ENCODE assay signal across 25 cellular contexts in genomic region chr4:152825336-152825735, GRCh38.
"Had no signal": no experiment of that assay in that cellular context is flagged by ENCODE, and none has a peak within 500 bp of the region (broad histone marks: within the 10 kb centered on the region; RNA-seq: fewer than 3 reads in every experiment).

No MANE protein-coding gene starts in this region.

- H3K4me1 ChIP-seq: adrenal gland had no signal

- H3K36me3 ChIP-seq: adrenal gland, brain microvascular endothelial cell had no signal

- H3K4me3 ChIP-seq: adrenal gland, coronary artery, dorsolateral prefrontal cortex had no signal

- H3K27me3 ChIP-seq: adrenal gland, brain microvascular endothelial cell, dorsolateral prefrontal cortex had no signal

- H3K27ac ChIP-seq: adrenal gland, brain microvascular endothelial cell, coronary artery, dorsolateral prefrontal cortex, WERI-Rb-1 had no signal

- DNase-seq: activated B cell treated with CpG ODN at 0.5 μM for 24 hours; activated CD4-positive, alpha-beta T cell treated with anti-CD3 and anti-CD28 coated beads for 48 hours; activated CD4-positive, alpha-beta T cell treated with anti-CD3 and anti-CD28 coated beads, Interleukin-2, amount 50 U/mL, for 1 hour; activated CD4-positive, alpha-beta T cell treated with anti-CD3 and anti-CD28 coated beads, Interleukin-2, amount 50 U/mL, for 48 hours; activated CD8-positive, alpha-beta memory T cell treated with anti-CD3 and anti-CD28 coated beads for 24 hours; activated CD8-positive, alpha-beta T cell treated with anti-CD3 and anti-CD28 coated beads for 36 hours; activated effector memory CD4-positive, alpha-beta T cell treated with Interleukin-2 at 50 U/mL for 16 hours; activated gamma-delta T cell treated with Interleukin-2 at 50 U/mL for 16 hours; activated naive CD4-positive, alpha-beta T cell treated with anti-CD3 and anti-CD28 coated beads, Interleukin-2, amount 50 U/mL, for 16 hours; activated naive CD4-positive, alpha-beta T cell treated with Interleukin-2 at 50 U/mL for 16 hours; activated T-cell treated with anti-CD3 and anti-CD28 coated beads, Interleukin-2, amount 50 U/mL, for 4 hours; adrenal gland; amygdala; aorta; brain microvascular endothelial cell; dorsolateral prefrontal cortex; effector memory CD4-positive, alpha-beta T cell; endodermal cell; foreskin fibroblast; head of caudate nucleus; hippocampal formation; T-helper 17 cell; T1000; WERI-Rb-1 had no signal

- H3K9me3 ChIP-seq: adrenal gland had no signal
